13 cellular contexts compared by ENCODE assay signal in genomic region chr18:23220355-23220754, GRCh38.
"Had no signal": no experiment of that assay in that cellular context is flagged by ENCODE, and none has a peak within 500 bp of the region (broad histone marks: within the 10 kb centered on the region; RNA-seq: fewer than 3 reads in every experiment).

No MANE protein-coding gene starts in this region.

- H3K4me2 ChIP-seq: hepatocyte had no signal

- H3K27ac Mint-ChIP-seq: activated T-helper 2 cell treated with anti-CD3 and anti-CD28 coated beads, Interferon-gamma antibody, Interleukin-2, Interleukin-4, amounts not matched to agents 10 μg/mL and 5 μg/mL and 100 μg/mL, durations not matched to agents 14 hours and 24 hours and 36 hours; naive thymus-derived CD8-positive, alpha-beta T cell had no signal

- DNase-seq: activated CD4-positive, alpha-beta T cell treated with anti-CD3 and anti-CD28 coated beads, Interleukin-2, amount 50 U/mL, for 1 hour; activated CD4-positive, CD25-positive, alpha-beta regulatory T cell; activated naive CD4-positive, alpha-beta T cell treated with anti-CD3 and anti-CD28 coated beads, Interleukin-2, amount 50 U/mL, for 16 hours; amniotic stem cell; gastrocnemius medialis; kidney glomerular epithelial cell; right lobe of liver; stimulated activated CD4-positive, alpha-beta T cell treated with anti-CD3 and anti-CD28 coated beads, Interleukin-2, amount 100 ng/mL, for 24 hours; stimulated activated naive CD4-positive, alpha-beta T cell treated with Interleukin-2 at 50 U/mL for 16 hours had no signal

- H3K4me3 Mint-ChIP-seq: naive thymus-derived CD8-positive, alpha-beta T cell had no signal

- H3K36me3 ChIP-seq: gastrocnemius medialis, prostate gland, right lobe of liver had no signal

- H3K4me3 ChIP-seq: gastrocnemius medialis, hepatocyte, prostate gland, right lobe of liver had no signal

- H3K36me3 Mint-ChIP-seq: naive thymus-derived CD8-positive, alpha-beta T cell had no signal

- H3K9me3 Mint-ChIP-seq: activated T-helper 2 cell treated with anti-CD3 and anti-CD28 coated beads, Interferon-gamma antibody, Interleukin-2, Interleukin-4, amounts not matched to agents 10 μg/mL and 5 μg/mL and 100 μg/mL, durations not matched to agents 14 hours and 24 hours and 36 hours; naive thymus-derived CD8-positive, alpha-beta T cell had no signal

- H3K27me3 ChIP-seq: gastrocnemius medialis, hepatocyte, right lobe of liver had no signal

- H3K4me1 ChIP-seq: gastrocnemius medialis, prostate gland, right lobe of liver had no signal

- ATAC-seq: gastrocnemius medialis; naive thymus-derived CD8-positive, alpha-beta T cell; right lobe of liver had no signal

- H3K27ac ChIP-seq: gastrocnemius medialis, hepatocyte, prostate gland, right lobe of liver had no signal

- H3K9me3 ChIP-seq: gastrocnemius medialis, prostate gland, right lobe of liver had no signal

- H2AFZ ChIP-seq: hepatocyte had no signal
